Comparison of ENCODE assay signal across 25 cellular contexts in genomic region chr4:55951191-55951922, GRCh38. TPM values are rescaled to one million over a fixed set of nuclear protein-coding genes. Genes with fewer than 3 reads are reported as not detected.
DNase-seq lines count a peak whose midpoint lies in the region; ATAC-seq and TF ChIP-seq lines count a peak whose summit lies in the region.
"Had no signal": no experiment of that assay in that cellular context is flagged by ENCODE, and none has a peak within 500 bp of the region (broad histone marks: within the 10 kb centered on the region; RNA-seq: fewer than 3 reads in every experiment).

No MANE protein-coding gene starts in this region.

- H3K4me2 ChIP-seq in MM.1S (ENCODE audit: low read depth, low read length), result peak overlapping the region; percentile 94; the same call in 1 of the 2 replicates

- TF ChIP-seq CTCF in MM.1S (IDR thresholded peaks at IDR 0.05; ENCODE audit: low read length), result no peak
- no peak for TF ChIP-seq CTCF in brain (conservative IDR thresholded peaks at IDR 0.05)

- H3K27me3 Mint-ChIP-seq in activated naive CD4-positive, alpha-beta T cell treated with anti-CD3 and anti-CD28 coated beads, Interleukin-2, amount 50 U/mL, for 24 hours, result no peaks in the 10 kb centered on the region
- H3K27me3 Mint-ChIP-seq in activated naive CD4-positive, alpha-beta T cell treated with anti-CD3 and anti-CD28 coated beads for 36 hours (ENCODE audit: low read depth), result no peaks in the 10 kb centered on the region
- peaks cover 3% of the 10 kb centered on the region for H3K27me3 Mint-ChIP-seq in brain
- no peaks in the 10 kb centered on the region for H3K27me3 Mint-ChIP-seq in stimulated activated memory B cell treated with anti-CD40 and anti-IgM and Interleukin-4, amounts not matched to agents 10 μg/mL and 1 μg/mL and 100 μg/mL, for 72 hours
- H3K27me3 Mint-ChIP-seq: activated CD4-positive, alpha-beta memory T cell treated with anti-CD3 and anti-CD28 coated beads, Interleukin-2, amount 10 ng/mL, durations not matched to agents 7 days and 5 days; B cell; T-cell had no signal

- no peak overlapping the region for H3K9ac ChIP-seq in MM.1S (ENCODE audit: low read length)

- CTCF ChIA-PET in activated naive CD4-positive, alpha-beta T cell treated with anti-CD3 and anti-CD28 coated beads for 36 hours (lab: Charles Lee), result interaction anchor here (0.5 to 0.7 kb wide), 3 partner anchors 326 to 887 kb away, joined by 3 to 4 read pairs (median 4); no protein-coding TSS in a partner anchor

- peaks cover 34% of the 10 kb centered on the region for H3F3A ChIP-seq in MM.1S (ENCODE audit: insufficient read depth, low read length)

- peaks cover 12% of the 10 kb centered on the region for H3K4me1 ChIP-seq in MM.1S (ENCODE audit: low read length)

- H3K4me3 ChIP-seq in MM.1S (ENCODE audit: low read length), result no peak overlapping the region
- H3K4me3 ChIP-seq: SJCRH30, tibial nerve had no signal

- no peaks in the 10 kb centered on the region for H3K9me2 ChIP-seq in MM.1S (replicated peaks; ENCODE audit: insufficient read depth, low read length)

- peaks cover 33% of the 10 kb centered on the region for H3K79me2 ChIP-seq in MM.1S (ENCODE audit: low read length)

- H3K4me1 Mint-ChIP-seq in activated naive CD4-positive, alpha-beta T cell treated with anti-CD3 and anti-CD28 coated beads, Interleukin-2, amount 50 U/mL, for 24 hours, result peaks cover 48% of the 10 kb centered on the region
- H3K4me1 Mint-ChIP-seq in activated naive CD4-positive, alpha-beta T cell treated with anti-CD3 and anti-CD28 coated beads for 36 hours (ENCODE audit: low read depth), result peaks cover 28% of the 10 kb centered on the region
- peaks cover 36% of the 10 kb centered on the region for H3K4me1 Mint-ChIP-seq in brain
- peaks cover 32% of the 10 kb centered on the region for H3K4me1 Mint-ChIP-seq in stimulated activated memory B cell treated with anti-CD40 and anti-IgM and Interleukin-4, amounts not matched to agents 10 μg/mL and 1 μg/mL and 100 μg/mL, for 72 hours

- no peaks in the 10 kb centered on the region for H3K36me3 ChIP-seq in MM.1S (replicated peaks; ENCODE audit: insufficient read depth, low read length)

- H4K20me1 ChIP-seq in MM.1S (ENCODE audit: insufficient read depth, low read length), result no peaks in the 10 kb centered on the region

- H2AFZ ChIP-seq in MM.1S (ENCODE audit: low read length), result no peak overlapping the region

- no peaks in the 10 kb centered on the region for H3K9me3 Mint-ChIP-seq in activated naive CD4-positive, alpha-beta T cell treated with anti-CD3 and anti-CD28 coated beads, Interleukin-2, amount 50 U/mL, for 24 hours
- H3K9me3 Mint-ChIP-seq in activated naive CD4-positive, alpha-beta T cell treated with anti-CD3 and anti-CD28 coated beads for 36 hours, result no peaks in the 10 kb centered on the region
- H3K9me3 Mint-ChIP-seq in brain, result no peaks in the 10 kb centered on the region
- H3K9me3 Mint-ChIP-seq in stimulated activated memory B cell treated with anti-CD40 and anti-IgM and Interleukin-4, amounts not matched to agents 10 μg/mL and 1 μg/mL and 100 μg/mL, for 72 hours, result no peaks in the 10 kb centered on the region
- H3K9me3 Mint-ChIP-seq: activated CD4-positive, alpha-beta memory T cell treated with anti-CD3 and anti-CD28 coated beads, Interleukin-2, amount 10 ng/mL, durations not matched to agents 7 days and 5 days; T-cell had no signal

- H3K4me3 Mint-ChIP-seq in activated naive CD4-positive, alpha-beta T cell treated with anti-CD3 and anti-CD28 coated beads, Interleukin-2, amount 50 U/mL, for 24 hours, result peak overlapping the region; percentile 31
- no peak overlapping the region for H3K4me3 Mint-ChIP-seq in activated naive CD4-positive, alpha-beta T cell treated with anti-CD3 and anti-CD28 coated beads for 36 hours
- peak overlapping the region in 3 of 5 experiments; percentile 33 to 74 (median 58) for H3K4me3 Mint-ChIP-seq in brain
- H3K4me3 Mint-ChIP-seq in stimulated activated memory B cell treated with anti-CD40 and anti-IgM and Interleukin-4, amounts not matched to agents 10 μg/mL and 1 μg/mL and 100 μg/mL, for 72 hours, result no peak overlapping the region
- H3K4me3 Mint-ChIP-seq: activated CD4-positive, alpha-beta memory T cell treated with anti-CD3 and anti-CD28 coated beads, Interleukin-2, amount 10 ng/mL, durations not matched to agents 7 days and 5 days had no signal

- no peak overlapping the region for H3K27ac ChIP-seq in MM.1S (ENCODE audit: low read length)
- H3K27ac ChIP-seq: SJCRH30 had no signal

- DNase-seq in activated naive CD4-positive, alpha-beta T cell treated with anti-CD3 and anti-CD28 coated beads for 36 hours, result no peak
- DNase-seq in MM.1S (no peak), NCI-H2171 treated with DMSO at 0.1 percent for 48 hours (lab: John Stamatoyannopoulos, UW) (no peak), NAMALWA (ENCODE audit: low spot score) (no peak)
- DNase-seq: activated CD4-positive, alpha-beta memory T cell treated with anti-CD3 and anti-CD28 coated beads, Interleukin-2, amount 10 ng/mL, durations not matched to agents 7 days and 5 days; activated CD4-positive, CD25-positive, alpha-beta regulatory T cell treated with anti-CD3 and anti-CD28 coated beads, Interleukin-2, amount 50 U/mL, for 72 hours; activated naive CD4-positive, alpha-beta T cell; amniotic stem cell; COR-L47; DMS79 treated with DMSO at 0.1 percent for 48 hours; effector CD4-positive, alpha-beta T cell; mesenchymal stem cell; NCI-H1092; NCI-H1694 treated with DMSO at 0.1 percent for 48 hours; NCI-H2171; NCI-H524 treated with DMSO at 0.1 percent for 48 hours; SJCRH30; T-cell had no signal

- ATAC-seq in stimulated activated memory B cell treated with anti-CD40 and anti-IgM and Interleukin-4, amounts not matched to agents 10 μg/mL and 1 μg/mL and 100 μg/mL, for 72 hours, result no peak
- no peak for ATAC-seq in GM21381 (IDR thresholded peaks at IDR 0.05; ENCODE audit: unreplicated experiment)
- ATAC-seq: left lobe of liver, T-cell had no signal

- H3K36me3 Mint-ChIP-seq in activated naive CD4-positive, alpha-beta T cell treated with anti-CD3 and anti-CD28 coated beads, Interleukin-2, amount 50 U/mL, for 24 hours, result peaks cover 12% of the 10 kb centered on the region
- peaks cover 23% of the 10 kb centered on the region for H3K36me3 Mint-ChIP-seq in activated naive CD4-positive, alpha-beta T cell treated with anti-CD3 and anti-CD28 coated beads for 36 hours (ENCODE audit: low read depth)
- H3K36me3 Mint-ChIP-seq in brain, result peaks cover 24% of the 10 kb centered on the region
- peaks cover 30% of the 10 kb centered on the region for H3K36me3 Mint-ChIP-seq in stimulated activated memory B cell treated with anti-CD40 and anti-IgM and Interleukin-4, amounts not matched to agents 10 μg/mL and 1 μg/mL and 100 μg/mL, for 72 hours

- no peaks in the 10 kb centered on the region for H3K27me3 ChIP-seq in MM.1S (replicated peaks; ENCODE audit: insufficient read depth, low read length)
- H3K27me3 ChIP-seq: SJCRH30, tibial nerve had no signal

- intact Hi-C loops in activated naive CD4-positive, alpha-beta T cell treated with anti-CD3 and anti-CD28 coated beads for 36 hours (cut with micrococcal nuclease), result no loop called here

- no peaks in the 10 kb centered on the region for H3K9me3 ChIP-seq in MM.1S (replicated peaks; ENCODE audit: insufficient read depth, low read length)
- H3K9me3 ChIP-seq: SJCRH30, tibial nerve had no signal

- H3K27ac Mint-ChIP-seq in activated naive CD4-positive, alpha-beta T cell treated with anti-CD3 and anti-CD28 coated beads, Interleukin-2, amount 50 U/mL, for 24 hours, result no peak overlapping the region
- H3K27ac Mint-ChIP-seq in activated naive CD4-positive, alpha-beta T cell treated with anti-CD3 and anti-CD28 coated beads for 36 hours, result no peak overlapping the region
- peak overlapping the region in 1 of 5 experiments; percentile 30 for H3K27ac Mint-ChIP-seq in brain
- H3K27ac Mint-ChIP-seq in stimulated activated memory B cell treated with anti-CD40 and anti-IgM and Interleukin-4, amounts not matched to agents 10 μg/mL and 1 μg/mL and 100 μg/mL, for 72 hours, result peak overlapping the region; percentile 98
- H3K27ac Mint-ChIP-seq: activated CD4-positive, alpha-beta memory T cell treated with anti-CD3 and anti-CD28 coated beads, Interleukin-2, amount 10 ng/mL, durations not matched to agents 7 days and 5 days; B cell had no signal

RNA-seq across cellular contexts. Expression of gene CEP135, which starts 2.6 kb away (rescaled TPM):
- 10 to 100 TPM; 18.6 to 19.4 TPM for total RNA-seq in activated naive CD4-positive, alpha-beta T cell treated with anti-CD3 and anti-CD28 coated beads for 36 hours
- polyA plus RNA-seq in brain (ENCODE audit: insufficient read depth, low read depth, low replicate concordance), result 0.44 TPM

Comparison
In these comparisons a context has a peak if more than half of its experiments do, and no peak if none do; other contexts are left out.
1. H3K4me3 Mint-ChIP-seq: peak in activated naive CD4-positive, alpha-beta T cell treated with anti-CD3 and anti-CD28 coated beads, Interleukin-2, amount 50 U/mL, for 24 hours (single experiment) and brain (3 of 5); none in activated naive CD4-positive, alpha-beta T cell treated with anti-CD3 and anti-CD28 coated beads for 36 hours (single experiment) and stimulated activated memory B cell treated with anti-CD40 and anti-IgM and Interleukin-4, amounts not matched to agents 10 μg/mL and 1 μg/mL and 100 μg/mL, for 72 hours (single experiment).